In genomic region chr7:27137603-27138410, GRCh38 we compare ENCODE assay signal across 21 cellular contexts. TPM values are rescaled to one million over a fixed set of nuclear protein-coding genes. Genes with fewer than 3 reads are reported as not detected.
A peak's percentile ranks its signal among the peaks of the same experiment; 100 is the strongest.
DNase-seq lines count a peak whose midpoint lies in the region; ATAC-seq, FAIRE-seq and TF ChIP-seq lines count a peak whose summit lies in the region.
"Had no signal": no experiment of that assay in that cellular context is flagged by ENCODE, and none has a peak within 500 bp of the region (broad histone marks: within the 10 kb centered on the region; RNA-seq: fewer than 3 reads in every experiment).

No MANE protein-coding gene starts in this region.

- TF ChIP-seq CTCF in NB4 (IDR thresholded peaks at IDR 0.05; ENCODE audit: low read depth, low read length) (no peak), esophagus muscularis mucosa (IDR thresholded peaks at IDR 0.05) (no peak), neural crest cell (conservative IDR thresholded peaks at IDR 0.05) (no peak), upper lobe of left lung (IDR thresholded peaks at IDR 0.05) (no peak)

- no peak for FAIRE-seq in GM12892 (lab: Jason Lieb, UNC)
- FAIRE-seq: frontal cortex had no signal

- DNase-seq in NB4 (ENCODE audit: low read depth) (no peak), esophagus muscularis mucosa (ENCODE audit: extremely low spot score) (no peak), neural crest cell (ENCODE audit: low read depth, low spot score) (no peak), upper lobe of left lung (no peak), GM12892 (ENCODE audit: insufficient read length) (no peak), amygdala (lab: John Stamatoyannopoulos, UW) (no peak), HCEC 1CT (no peak)
- no peak for DNase-seq in activated CD4-positive, alpha-beta T cell treated with anti-CD3 and anti-CD28 coated beads for 4 hours
- DNase-seq: activated CD4-positive, CD25-positive, alpha-beta regulatory T cell treated with anti-CD3 and anti-CD28 coated beads, Interleukin-2, amount 50 U/mL, for 72 hours; aorta; COR-L47; naive thymus-derived CD8-positive, alpha-beta T cell; NCI-H2081 treated with DMSO at 0.1 percent for 48 hours; NCI-H524 treated with DMSO at 0.1 percent for 48 hours; SHP77 treated with DMSO at 0.1 percent for 48 hours; stimulated activated CD4-positive, alpha-beta T cell treated with anti-CD3 and anti-CD28 coated beads, Interleukin-15, amount 100 ng/mL, for 24 hours; stimulated activated naive CD4-positive, alpha-beta T cell treated with Interleukin-2 at 50 U/mL for 16 hours had no signal

- TF ChIP-seq POLR2A in NB4 (IDR thresholded peaks at IDR 0.05; ENCODE audit: extremely low read depth, insufficient read length) (no peak), esophagus muscularis mucosa (IDR thresholded peaks at IDR 0.05; ENCODE audit: low read depth) (no peak), upper lobe of left lung (IDR thresholded peaks at IDR 0.05) (no peak), GM12892 (IDR thresholded peaks at IDR 0.05; ENCODE audit: low read depth, low read length) (no peak)

- peaks cover 18% of the 10 kb centered on the region for H3K4me1 Mint-ChIP-seq in neural crest cell

- H3K9me3 ChIP-seq in esophagus muscularis mucosa (no peaks in the 10 kb centered on the region), upper lobe of left lung (no peaks in the 10 kb centered on the region)

- H3K36me3 Mint-ChIP-seq in neural crest cell (ENCODE audit: low read depth) = peaks cover 3% of the 10 kb centered on the region
- H3K36me3 Mint-ChIP-seq: naive thymus-derived CD8-positive, alpha-beta T cell had no signal

- no peak overlapping the region for H3K27ac Mint-ChIP-seq in neural crest cell (ENCODE audit: unreplicated experiment)
- H3K27ac Mint-ChIP-seq: naive thymus-derived CD8-positive, alpha-beta T cell; T-helper 1 cell treated with Interleukin-12 subunit alpha and Interleukin-12 subunit beta and Interleukin-4 antibody, amounts not matched to agents 30 μg/mL and 1 μg/mL, for 36 hours had no signal

- H3K4me1 ChIP-seq in esophagus muscularis mucosa (peaks cover 7 to 79% (median 66%) of the 10 kb centered on the region in 4 donors), upper lobe of left lung (peaks cover 24 to 38% (median 29%) of the 10 kb centered on the region in 4 donors)

- 58% methylated on average over 2 of the region's 2 CpGs for WGBS in esophagus muscularis mucosa
- 45 to 63% methylated on average over 2 of the region's 2 CpGs for WGBS in upper lobe of left lung, 2 donors

- H3K27me3 ChIP-seq in esophagus muscularis mucosa (peaks cover 0 to 4% (median 0%) of the 10 kb centered on the region in 4 donors), upper lobe of left lung (peaks cover 0 to 6% (median 0%) of the 10 kb centered on the region in 4 donors)

- intact Hi-C loops in esophagus muscularis mucosa (cut with DNase I) = no loop called here

- H3K27ac ChIP-seq in esophagus muscularis mucosa (replicated peaks in 1 of 4) (peak overlapping the region; percentile 96 to 99 (median 99)), upper lobe of left lung (peak overlapping the region; percentile 94 to 98 (median 96))

- no peaks in the 10 kb centered on the region for H3K9me3 Mint-ChIP-seq in neural crest cell
- H3K9me3 Mint-ChIP-seq: T-helper 1 cell treated with Interleukin-12 subunit alpha and Interleukin-12 subunit beta and Interleukin-4 antibody, amounts not matched to agents 30 μg/mL and 1 μg/mL, for 36 hours had no signal

- TF ChIP-seq EP300 in esophagus muscularis mucosa (IDR thresholded peaks at IDR 0.05) (no peak), upper lobe of left lung (IDR thresholded peaks at IDR 0.05) (no peak)

- no peaks in the 10 kb centered on the region for H3K36me3 ChIP-seq in esophagus muscularis mucosa
- H3K36me3 ChIP-seq in upper lobe of left lung = no peaks in the 10 kb centered on the region

- peak overlapping the region; percentile 8 for H3K4me3 ChIP-seq in NB4 (ENCODE audit: low read depth, low read length)
- H3K4me3 ChIP-seq in esophagus muscularis mucosa = peak overlapping the region in 3 of 4 donors; percentile 83 to 95 (median 85)
- peak overlapping the region in 2 of 4 donors; percentile 62 to 74 for H3K4me3 ChIP-seq in upper lobe of left lung

- H3K4me3 Mint-ChIP-seq in neural crest cell = peak overlapping the region; percentile 20
- H3K4me3 Mint-ChIP-seq: naive thymus-derived CD8-positive, alpha-beta T cell; T-helper 1 cell treated with Interleukin-12 subunit alpha and Interleukin-12 subunit beta and Interleukin-4 antibody, amounts not matched to agents 30 μg/mL and 1 μg/mL, for 36 hours had no signal

- no peak for ATAC-seq in upper lobe of left lung (ENCODE audit: low FRiP score in 2 of 2)
- ATAC-seq: naive thymus-derived CD8-positive, alpha-beta T cell had no signal

- peaks cover 100% of the 10 kb centered on the region for H3K27me3 Mint-ChIP-seq in neural crest cell (ENCODE audit: low read depth)

RNA-seq across cellular contexts. Expression of gene HOXA5, which starts 5.7 kb away (rescaled TPM):
- total RNA-seq in esophagus muscularis mucosa (10 to 100 TPM in 3 of 4 donors, 1 to 10 TPM in 1; 7.8 to 24.8 (median 14.7) TPM), neural crest cell (3.2 and 4.3 TPM in 2 replicates), upper lobe of left lung (10 to 100 TPM in 5 of 6 donors, 1 to 10 TPM in 1; 7.8 to 79.9 (median 16.9) TPM)
- polyA plus RNA-seq in GM12892 (2012; ENCODE audit: missing spikeins) = not detected
- total RNA-seq: chondrocyte; frontal cortex; naive thymus-derived CD8-positive, alpha-beta T cell had no signal
- polyA plus RNA-seq: naive thymus-derived CD8-positive, alpha-beta T cell had no signal

RNA-seq across cellular contexts. Expression of gene HOXA4, which starts 7.2 kb away (rescaled TPM):
- 10 to 100 TPM; 12.5 to 26.8 (median 18.1) TPM for total RNA-seq in esophagus muscularis mucosa
- 0.68 and 0.96 TPM in 2 replicates for total RNA-seq in neural crest cell
- 10 to 100 TPM in 1 of 6 donors, 1 to 10 TPM in 5; 1.5 to 10.5 (median 6.2) TPM for total RNA-seq in upper lobe of left lung
- not detected for polyA plus RNA-seq in GM12892 (2012; ENCODE audit: missing spikeins)
- total RNA-seq: frontal cortex had no signal

RNA-seq across cellular contexts. Expression of gene HOXA6, which starts 9.8 kb away (rescaled TPM):
- total RNA-seq in esophagus muscularis mucosa (under 1 TPM in 2 of 4 donors, not detected in 2; 0.66 to 0.92 TPM), neural crest cell (1.6 and 2.0 TPM in 2 replicates), upper lobe of left lung (1 to 10 TPM in 4 of 6 donors, under 1 TPM in 1, not detected in 1; 0.61 to 8.4 (median 4.0) TPM)
- polyA plus RNA-seq in GM12892 (2012; ENCODE audit: missing spikeins) = not detected
- total RNA-seq: chondrocyte; frontal cortex; naive thymus-derived CD8-positive, alpha-beta T cell had no signal
- polyA plus RNA-seq: liver; naive thymus-derived CD8-positive, alpha-beta T cell had no signal

RNA-seq across cellular contexts. Expression of gene HOXA3, which starts 14.6 kb away (rescaled TPM):
- total RNA-seq in esophagus muscularis mucosa (10 to 100 TPM; 10.2 to 16.6 (median 13.8) TPM), neural crest cell (10.6 and 11.3 TPM in 2 replicates), upper lobe of left lung (10 to 100 TPM in 1 of 6 donors, 1 to 10 TPM in 3, under 1 TPM in 2; 0.20 to 11.4 (median 3.5) TPM)
- not detected for polyA plus RNA-seq in GM12892 (2012; ENCODE audit: missing spikeins)
- total RNA-seq: frontal cortex; naive thymus-derived CD8-positive, alpha-beta T cell had no signal
- polyA plus RNA-seq: naive thymus-derived CD8-positive, alpha-beta T cell had no signal

RNA-seq across cellular contexts. Expression of gene HOXA7, which starts 18.7 kb away (rescaled TPM):
- total RNA-seq in esophagus muscularis mucosa (1 to 10 TPM in 1 of 4 donors, under 1 TPM in 3; 0.33 to 1.7 (median 0.49) TPM), neural crest cell (7.1 and 8.8 TPM in 2 replicates), upper lobe of left lung (1 to 10 TPM in 3 of 6 donors, under 1 TPM in 1, not detected in 2; 0.46 to 3.3 (median 2.5) TPM)
- polyA plus RNA-seq in GM12892 (2012; ENCODE audit: missing spikeins) = not detected
- total RNA-seq: chondrocyte; frontal cortex; naive thymus-derived CD8-positive, alpha-beta T cell had no signal
- polyA plus RNA-seq: liver; naive thymus-derived CD8-positive, alpha-beta T cell had no signal
